In the genomic region with DNA sequence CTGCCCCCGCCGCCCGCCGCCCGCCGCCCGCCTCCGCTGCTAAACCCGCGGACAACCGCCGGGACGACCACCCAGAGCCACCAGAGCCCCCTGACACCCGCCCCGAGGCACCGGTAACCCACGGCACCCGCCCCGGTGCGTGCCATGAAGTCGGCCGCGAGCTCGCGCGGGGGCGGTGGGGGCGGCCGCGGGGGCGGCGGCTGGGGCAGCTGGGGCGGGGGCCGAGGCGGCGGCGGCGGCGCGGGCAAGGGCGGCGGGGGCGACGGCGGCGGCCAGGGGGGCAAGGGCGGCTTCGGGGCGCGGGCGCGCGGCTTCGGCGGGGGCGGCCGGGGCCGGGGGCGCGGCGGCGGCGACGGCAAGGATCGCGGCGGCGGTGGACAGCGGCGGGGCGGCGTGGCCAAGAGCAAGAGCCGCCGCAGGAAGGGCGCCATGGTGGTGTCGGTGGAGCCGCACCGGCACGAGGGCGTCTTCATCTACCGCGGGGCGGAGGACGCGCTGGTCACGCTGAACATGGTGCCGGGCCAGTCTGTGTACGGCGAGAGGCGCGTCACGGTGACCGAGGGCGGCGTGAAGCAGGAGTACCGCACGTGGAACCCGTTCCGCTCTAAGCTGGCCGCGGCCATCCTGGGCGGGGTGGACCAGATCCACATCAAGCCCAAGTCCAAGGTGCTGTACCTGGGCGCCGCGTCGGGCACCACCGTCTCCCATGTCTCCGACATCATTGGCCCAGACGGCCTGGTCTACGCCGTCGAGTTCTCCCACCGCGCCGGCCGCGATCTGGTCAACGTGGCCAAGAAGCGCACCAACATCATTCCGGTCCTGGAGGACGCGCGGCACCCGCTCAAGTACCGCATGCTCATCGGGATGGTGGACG, we compare ENCODE assay signal across 8 cellular contexts. TPM values are rescaled to one million over a fixed set of nuclear protein-coding genes. Genes with fewer than 3 reads are reported as not detected.
DNase-seq lines count a peak whose midpoint lies in the region; ATAC-seq, FAIRE-seq and TF ChIP-seq lines count a peak whose summit lies in the region.

No MANE protein-coding gene starts in this region.

- peaks cover 12% of the 10 kb centered on the region for H3K4me1 Mint-ChIP-seq in activated naive CD4-positive, alpha-beta T cell treated with anti-CD3 and anti-CD28 coated beads, Interleukin-2, amount 10 ng/mL, durations not matched to agents 7 days and 5 days

- WGBS in HepG2 (ENCODE audit: low lambda C conversion rate): 79% methylated on average over 38 of the region's 127 CpGs
- 33 to 57% methylated on average over 26 to 60 of the region's 127 CpGs for WGBS in tibial nerve, 2 donors

- POLR2A ChIA-PET in HepG2 (lab: Yijun Ruan, JAX): no interaction called here

- TF ChIP-seq EP300 in HepG2 (IDR thresholded peaks at IDR 0.05; ENCODE audit: low read depth in 2 of 2, low read length in 2 of 2) (no peak), HepG2 (CRISPR knock-in tag; IDR thresholded peaks at IDR 0.05; ENCODE audit: borderline replicate concordance) (no peak), tibial nerve (IDR thresholded peaks at IDR 0.05) (no peak)

- peaks cover 0 to 15% of the 10 kb centered on the region in 2 experiments; a peak in 4 of 5 replicates for H3K27me3 ChIP-seq in HepG2 (ENCODE audit: control insufficient read depth in 1 of 2, insufficient read depth in 2 of 2, low read length in 2 of 2)
- peaks cover 0 to 39% of the 10 kb centered on the region in 2 donors for H3K27me3 ChIP-seq in tibial nerve

- H3K4me1 ChIP-seq in HepG2 (ENCODE audit: insufficient read depth, low read length) (peaks cover 22% of the 10 kb centered on the region), tibial nerve (peaks cover 0 to 10% (median 3%) of the 10 kb centered on the region in 4 donors)

- no peak overlapping the region for H3K27ac Mint-ChIP-seq in activated naive CD4-positive, alpha-beta T cell treated with anti-CD3 and anti-CD28 coated beads, Interleukin-2, amount 10 ng/mL, durations not matched to agents 7 days and 5 days

- H3K27me3 Mint-ChIP-seq in activated naive CD4-positive, alpha-beta T cell treated with anti-CD3 and anti-CD28 coated beads, Interleukin-2, amount 10 ng/mL, durations not matched to agents 7 days and 5 days: peaks cover 56% of the 10 kb centered on the region

- H3K9ac ChIP-seq in HepG2 (ENCODE audit: insufficient read depth, low read depth, low read length): no peak overlapping the region

- DNase-seq in activated naive CD4-positive, alpha-beta T cell treated with anti-CD3 and anti-CD28 coated beads, Interleukin-2, amount 10 ng/mL, durations not matched to agents 7 days and 5 days: peak; percentile 21
- DNase-seq in activated naive CD4-positive, alpha-beta T cell (lab: John Stamatoyannopoulos, UW): no peak
- DNase-seq in astrocyte of the cerebellum (ENCODE audit: low read depth): no peak
- DNase-seq in HepG2 (ENCODE audit: low spot score): no peak
- DNase-seq in tibial nerve (ENCODE audit: low spot score in 2 of 2): no peak
- DNase-seq in NCI-H2029 treated with DMSO at 0.1 percent for 48 hours (lab: John Stamatoyannopoulos, UW): no peak
- no peak for DNase-seq in NCI-H2196 (lab: John Stamatoyannopoulos, UW; ENCODE audit: unreplicated experiment)

- H3K4me2 ChIP-seq in HepG2 (ENCODE audit: low read depth, low read length): peak overlapping the region; percentile 57; the same call in 1 of the 2 replicates

- H3K36me3 ChIP-seq in HepG2 (replicated peaks in 1 of 2; ENCODE audit: control insufficient read depth in 1 of 2, insufficient read depth in 2 of 2, low read length in 2 of 2) (no peaks in the 10 kb centered on the region), tibial nerve (no peaks in the 10 kb centered on the region)

- H3K36me3 Mint-ChIP-seq in activated naive CD4-positive, alpha-beta T cell treated with anti-CD3 and anti-CD28 coated beads, Interleukin-2, amount 10 ng/mL, durations not matched to agents 7 days and 5 days: peaks cover 10% of the 10 kb centered on the region

- H3K9me3 ChIP-seq in HepG2 (ENCODE audit: low read length) (no peaks in the 10 kb centered on the region), tibial nerve (peaks cover 0 to 3% (median 0%) of the 10 kb centered on the region in 4 donors)

- no peaks in the 10 kb centered on the region for H4K20me1 ChIP-seq in HepG2 (ENCODE audit: insufficient read depth, low read length)

- no peak for FAIRE-seq in HepG2 (lab: Jason Lieb, UNC)

- H3K27ac ChIP-seq in HepG2 (ENCODE audit: extremely low read length, insufficient read depth, low read length) (no peak overlapping the region), tibial nerve (no peak overlapping the region)

- in situ Hi-C loops in astrocyte of the cerebellum (cut with HindIII; ENCODE audit: low sequenced_read_pairs) (no loop called here), HepG2 (cut with HindIII; ENCODE audit: extremely low pct_ligation_motif_present, low pct_unique_long_range_greater_than_20kb) (no loop called here)

- TF ChIP-seq CTCF in astrocyte of the cerebellum (IDR thresholded peaks at IDR 0.05; ENCODE audit: low read depth, low read length, missing control alignments) (no peak), HepG2 (CRISPR knock-in tag; IDR thresholded peaks at IDR 0.05) (no peak), tibial nerve (IDR thresholded peaks at IDR 0.05) (no peak)

- peak overlapping the region; percentile 49 for H3K4me3 Mint-ChIP-seq in activated naive CD4-positive, alpha-beta T cell treated with anti-CD3 and anti-CD28 coated beads, Interleukin-2, amount 10 ng/mL, durations not matched to agents 7 days and 5 days

- CTCF ChIA-PET in activated naive CD4-positive, alpha-beta T cell treated with anti-CD3 and anti-CD28 coated beads, Interleukin-2, amount 10 ng/mL, durations not matched to agents 7 days and 5 days (lab: Charles Lee): no interaction called here
- CTCF ChIA-PET in HepG2 (lab: Yijun Ruan, JAX; ENCODE audit: low intra/inter-chr PET ratio, low total read pairs): no interaction called here

- no peak overlapping the region for H2AFZ ChIP-seq in HepG2 (ENCODE audit: low read length)

- H3K9me3 Mint-ChIP-seq in activated naive CD4-positive, alpha-beta T cell treated with anti-CD3 and anti-CD28 coated beads, Interleukin-2, amount 10 ng/mL, durations not matched to agents 7 days and 5 days: no peaks in the 10 kb centered on the region

- no peak for TF ChIP-seq RAD21 in HepG2 (CRISPR knock-in tag; IDR thresholded peaks at IDR 0.05)

- BruUV-seq in HepG2 (replicated peaks; lab: Mats Ljungman, UMichigan): no TSS peak

- intact Hi-C loops in HepG2 (cut with micrococcal nuclease; ENCODE audit: unreplicated experiment): no loop called here

- H3K79me2 ChIP-seq in HepG2 (ENCODE audit: insufficient read depth, low read length): no peaks in the 10 kb centered on the region

- ATAC-seq in HepG2 (no peak), HG02763 (IDR thresholded peaks at IDR 0.05; ENCODE audit: unreplicated experiment) (no peak)

- no peak for TF ChIP-seq POLR2A in HepG2 (IDR thresholded peaks at IDR 0.05; ENCODE audit: insufficient read depth in 1 of 2, low read depth in 2 of 2, low read length in 2 of 2)
- no peak for TF ChIP-seq POLR2A in tibial nerve (IDR thresholded peaks at IDR 0.05)

- H3K4me3 ChIP-seq in astrocyte of the cerebellum (ENCODE audit: low read depth, low read length) (peak overlapping the region; percentile 34), HepG2 (replicated peaks in 1 of 3; ENCODE audit: insufficient read depth in 1 of 3, low read depth in 2 of 3, low read length in 3 of 3) (peak overlapping the region in 2 of 3 experiments; percentile 43; a peak in 3 of 6 replicates), tibial nerve (peak overlapping the region; percentile 23 to 56 (median 30))

RNA-seq across cellular contexts. Expression of a gene that starts 0.5 kb away (rescaled TPM):
- total RNA-seq in HepG2 (2016; rRNA removed; fragmentation: Illumina TruSeq; extraction: Trizol) (0.18 and 0.29 TPM in 2 replicates), tibial nerve (not detected)
- total RNA-seq in HepG2 (2016; cell fraction: cytosol; rRNA removed; fragmentation: Illumina TruSeq; extraction: Trizol; ENCODE audit: low read depth): 0.91 and 0.97 TPM in 2 replicates
- total RNA-seq in HepG2 (2016; cell fraction: insoluble cytoplasmic fraction; rRNA removed; fragmentation: Illumina TruSeq; extraction: Trizol): 0.19 and 0.24 TPM in 2 replicates
- 0.77 and 0.96 TPM in 2 replicates for total RNA-seq in HepG2 (2016; cell fraction: membrane; rRNA removed; fragmentation: Illumina TruSeq; extraction: Trizol)
- not detected in 2 replicates for total RNA-seq in HepG2 (2016; cell fraction: nucleus; rRNA removed; fragmentation: Illumina TruSeq; extraction: Trizol)
- 0.17 and 0.34 TPM in 2 replicates for polyA plus RNA-seq in HepG2 (2011; rRNA removed)
- 0.18 and 0.43 TPM in 2 replicates for polyA plus RNA-seq in HepG2 (2011; cell fraction: cytosol; rRNA removed)
- polyA plus RNA-seq in HepG2 (2011; cell fraction: nucleus; rRNA removed): 0.40 and 0.87 TPM in 2 replicates
- 0.27 and 0.44 TPM in 2 replicates for polyA plus RNA-seq in HepG2 (2012)
- 0.92 and 0.95 TPM in 2 replicates for polyA plus RNA-seq in HepG2 (2016; cell fraction: cytosol; fragmentation: Illumina TruSeq; extraction: Trizol; ENCODE audit: low read depth)
- polyA plus RNA-seq in HepG2 (2016; cell fraction: insoluble cytoplasmic fraction; fragmentation: Illumina TruSeq; extraction: Trizol; ENCODE audit: low read depth): 0.15 and 0.26 TPM in 2 replicates
- 0.80 and 1.4 TPM in 2 replicates for polyA plus RNA-seq in HepG2 (2016; cell fraction: membrane; fragmentation: Illumina TruSeq; extraction: Trizol; ENCODE audit: low read depth)
- 0.61 TPM in 1 of 2 replicates, not detected in the other for polyA plus RNA-seq in HepG2 (2016; cell fraction: nucleus; fragmentation: Illumina TruSeq; extraction: Trizol; ENCODE audit: insufficient read depth, low read depth)
- 0.46 TPM in 1 of 2 replicates, not detected in the other for polyA minus RNA-seq in HepG2 (2011; rRNA and poly(A)+ RNA removed; ENCODE audit: low replicate concordance)
- polyA minus RNA-seq in HepG2 (2011; cell fraction: cytosol; rRNA and poly(A)+ RNA removed): 0.79 TPM in 1 of 2 replicates, not detected in the other
- not detected in 2 replicates for polyA minus RNA-seq in HepG2 (2011; cell fraction: nucleus; rRNA and poly(A)+ RNA removed)

RNA-seq across cellular contexts. Expression of a gene that starts 43.3 kb away (rescaled TPM):
- total RNA-seq in HepG2 (2016; rRNA removed; fragmentation: Illumina TruSeq; extraction: Trizol) (170 and 234 TPM in 2 replicates), tibial nerve (10 to 100 TPM; 42.8 to 56.8 (median 52.9) TPM)
- 347 and 378 TPM in 2 replicates for total RNA-seq in HepG2 (2016; cell fraction: cytosol; rRNA removed; fragmentation: Illumina TruSeq; extraction: Trizol; ENCODE audit: low read depth)
- 169 and 246 TPM in 2 replicates for total RNA-seq in HepG2 (2016; cell fraction: insoluble cytoplasmic fraction; rRNA removed; fragmentation: Illumina TruSeq; extraction: Trizol)
- 105 and 124 TPM in 2 replicates for total RNA-seq in HepG2 (2016; cell fraction: membrane; rRNA removed; fragmentation: Illumina TruSeq; extraction: Trizol)
- total RNA-seq in HepG2 (2016; cell fraction: nucleus; rRNA removed; fragmentation: Illumina TruSeq; extraction: Trizol): 78.0 and 91.8 TPM in 2 replicates
- 36.2 and 54.6 TPM in 2 replicates for polyA plus RNA-seq in HepG2 (2011; rRNA removed)
- polyA plus RNA-seq in HepG2 (2011; cell fraction: cytosol; rRNA removed): 17.7 and 23.7 TPM in 2 replicates
- polyA plus RNA-seq in HepG2 (2011; cell fraction: nucleus; rRNA removed): 36.1 and 43.2 TPM in 2 replicates
- 54.2 and 68.7 TPM in 2 replicates for polyA plus RNA-seq in HepG2 (2012)
- 10.9 and 12.8 TPM in 2 replicates for polyA plus RNA-seq in HepG2 (2016; cell fraction: cytosol; fragmentation: Illumina TruSeq; extraction: Trizol; ENCODE audit: low read depth)
- polyA plus RNA-seq in HepG2 (2016; cell fraction: insoluble cytoplasmic fraction; fragmentation: Illumina TruSeq; extraction: Trizol; ENCODE audit: low read depth): 148 and 154 TPM in 2 replicates
- 18.4 and 20.4 TPM in 2 replicates for polyA plus RNA-seq in HepG2 (2016; cell fraction: membrane; fragmentation: Illumina TruSeq; extraction: Trizol; ENCODE audit: low read depth)
- polyA plus RNA-seq in HepG2 (2016; cell fraction: nucleus; fragmentation: Illumina TruSeq; extraction: Trizol; ENCODE audit: insufficient read depth, low read depth): 93.6 and 93.7 TPM in 2 replicates
- polyA minus RNA-seq in HepG2 (2011; rRNA and poly(A)+ RNA removed; ENCODE audit: low replicate concordance): 9.9 and 30.3 TPM in 2 replicates
- polyA minus RNA-seq in HepG2 (2011; cell fraction: cytosol; rRNA and poly(A)+ RNA removed): 33.1 and 33.8 TPM in 2 replicates
- polyA minus RNA-seq in HepG2 (2011; cell fraction: nucleus; rRNA and poly(A)+ RNA removed): 68.4 and 69.3 TPM in 2 replicates

RNA-seq across cellular contexts. Expression of a gene that starts 49.6 kb away (rescaled TPM):
- total RNA-seq in HepG2 (2016; rRNA removed; fragmentation: Illumina TruSeq; extraction: Trizol) (69.5 and 126 TPM in 2 replicates), tibial nerve (10 to 100 TPM; 26.9 to 46.3 (median 31.6) TPM)
- total RNA-seq in HepG2 (2016; cell fraction: cytosol; rRNA removed; fragmentation: Illumina TruSeq; extraction: Trizol; ENCODE audit: low read depth): 47.1 and 75.8 TPM in 2 replicates
- 71.7 and 113 TPM in 2 replicates for total RNA-seq in HepG2 (2016; cell fraction: insoluble cytoplasmic fraction; rRNA removed; fragmentation: Illumina TruSeq; extraction: Trizol)
- 148 and 184 TPM in 2 replicates for total RNA-seq in HepG2 (2016; cell fraction: membrane; rRNA removed; fragmentation: Illumina TruSeq; extraction: Trizol)
- total RNA-seq in HepG2 (2016; cell fraction: nucleus; rRNA removed; fragmentation: Illumina TruSeq; extraction: Trizol): 45.1 and 60.0 TPM in 2 replicates
- polyA plus RNA-seq in HepG2 (2011; rRNA removed): 24.0 and 26.9 TPM in 2 replicates
- polyA plus RNA-seq in HepG2 (2011; cell fraction: cytosol; rRNA removed): 7.7 and 15.0 TPM in 2 replicates
- polyA plus RNA-seq in HepG2 (2011; cell fraction: nucleus; rRNA removed): 11.7 and 19.0 TPM in 2 replicates
- 50.7 and 60.7 TPM in 2 replicates for polyA plus RNA-seq in HepG2 (2012)
- polyA plus RNA-seq in HepG2 (2016; cell fraction: cytosol; fragmentation: Illumina TruSeq; extraction: Trizol; ENCODE audit: low read depth): 97.9 and 118 TPM in 2 replicates
- 46.7 and 55.6 TPM in 2 replicates for polyA plus RNA-seq in HepG2 (2016; cell fraction: insoluble cytoplasmic fraction; fragmentation: Illumina TruSeq; extraction: Trizol; ENCODE audit: low read depth)
- polyA plus RNA-seq in HepG2 (2016; cell fraction: membrane; fragmentation: Illumina TruSeq; extraction: Trizol; ENCODE audit: low read depth): 113 and 140 TPM in 2 replicates
- polyA plus RNA-seq in HepG2 (2016; cell fraction: nucleus; fragmentation: Illumina TruSeq; extraction: Trizol; ENCODE audit: insufficient read depth, low read depth): 41.3 and 43.8 TPM in 2 replicates
- polyA minus RNA-seq in HepG2 (2011; rRNA and poly(A)+ RNA removed; ENCODE audit: low replicate concordance): 10.6 and 17.9 TPM in 2 replicates
- polyA minus RNA-seq in HepG2 (2011; cell fraction: cytosol; rRNA and poly(A)+ RNA removed): 32.5 and 39.8 TPM in 2 replicates
- polyA minus RNA-seq in HepG2 (2011; cell fraction: nucleus; rRNA and poly(A)+ RNA removed): 60.9 and 70.2 TPM in 2 replicates
